Comparison of ENCODE assay signal across 1 cellular context in the genomic region with DNA sequence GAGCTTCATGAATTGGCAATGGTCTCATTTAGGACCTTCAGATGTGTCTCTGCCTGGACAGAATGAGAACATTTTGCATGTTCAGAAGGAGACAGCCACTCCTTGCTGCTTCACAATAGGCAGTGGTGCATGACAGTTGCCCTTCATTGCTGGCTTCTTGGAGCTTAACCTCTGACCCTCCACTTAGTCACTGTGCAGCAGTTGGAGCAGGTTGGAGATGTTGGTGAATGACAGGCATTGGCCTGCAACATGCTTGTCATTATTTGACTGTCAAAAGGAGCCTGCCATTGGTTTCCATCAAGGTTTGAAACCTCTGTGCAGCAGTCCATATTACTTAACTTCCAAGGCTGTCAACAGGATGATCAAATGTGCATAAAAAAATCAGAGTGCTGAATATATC.
TF ChIP-seq lines count a peak whose summit lies in the region.

No MANE protein-coding gene starts in this region.

TF ChIP-seq in IMR-90, 13 proteins besides CTCF, POLR2A, EP300 and RAD21:
- TF ChIP-seq MXI1 (IDR thresholded peaks at IDR 0.05; ENCODE audit: borderline replicate concordance, low read depth, low read length) (no peak), NFE2L2 (IDR thresholded peaks at IDR 0.05; ENCODE audit: low read depth, low read length) (no peak), MAZ (IDR thresholded peaks at IDR 0.05; ENCODE audit: borderline replicate concordance, low read depth, low read length) (no peak), RCOR1 (IDR thresholded peaks at IDR 0.05; ENCODE audit: insufficient replicate concordance, low read length) (no peak), MAFK (IDR thresholded peaks at IDR 0.05; ENCODE audit: low read depth, low read length) (no peak), ELK1 (IDR thresholded peaks at IDR 0.05; ENCODE audit: borderline replicate concordance, low read depth, low read length) (no peak), BHLHE40 (IDR thresholded peaks at IDR 0.05; ENCODE audit: low read depth, low read length) (no peak), CHD1 (IDR thresholded peaks at IDR 0.05; ENCODE audit: low read depth, low read length) (no peak), FOS (IDR thresholded peaks at IDR 0.05; ENCODE audit: low read depth, low read length) (no peak), RFX5 (IDR thresholded peaks at IDR 0.05; ENCODE audit: low read depth, low read length) (no peak), SMC3 (IDR thresholded peaks at IDR 0.05; ENCODE audit: low read depth, low read length) (no peak), CEBPB (IDR thresholded peaks at IDR 0.05; ENCODE audit: low read depth, low read length) (no peak)
- TF ChIP-seq, protein P1, sequence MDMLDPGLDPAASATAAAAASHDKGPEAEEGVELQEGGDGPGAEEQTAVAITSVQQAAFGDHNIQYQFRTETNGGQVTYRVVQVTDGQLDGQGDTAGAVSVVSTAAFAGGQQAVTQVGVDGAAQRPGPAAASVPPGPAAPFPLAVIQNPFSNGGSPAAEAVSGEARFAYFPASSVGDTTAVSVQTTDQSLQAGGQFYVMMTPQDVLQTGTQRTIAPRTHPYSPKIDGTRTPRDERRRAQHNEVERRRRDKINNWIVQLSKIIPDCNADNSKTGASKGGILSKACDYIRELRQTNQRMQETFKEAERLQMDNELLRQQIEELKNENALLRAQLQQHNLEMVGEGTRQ (IDR thresholded peaks at IDR 0.05; ENCODE audit: low read depth, low read length): no peak
